14 cellular contexts compared by ENCODE assay signal in the genomic region with DNA sequence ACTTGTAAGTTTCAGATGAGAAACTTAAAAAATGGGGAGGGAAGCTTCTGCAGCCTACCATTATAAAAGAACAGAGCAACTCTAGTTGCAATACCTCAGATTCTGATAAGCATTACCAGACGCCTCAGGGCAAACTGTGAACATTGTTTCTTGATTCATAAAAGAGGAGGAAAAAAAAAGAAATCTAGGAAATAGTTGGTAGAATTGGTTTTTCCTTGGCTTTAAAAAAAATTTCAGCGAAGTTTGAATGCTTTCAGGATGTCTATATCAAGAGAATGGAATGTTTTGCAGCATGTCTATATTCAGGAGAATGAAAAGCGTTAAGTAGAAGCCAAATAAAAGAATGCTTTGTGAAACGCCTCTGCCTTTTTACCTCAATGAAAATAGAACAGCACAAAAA.
"Had no signal": no experiment of that assay in that cellular context is flagged by ENCODE, and none has a peak within 500 bp of the region (broad histone marks: within the 10 kb centered on the region; RNA-seq: fewer than 3 reads in every experiment).

No MANE protein-coding gene starts in this region.

- H3K9me3 Mint-ChIP-seq: activated T-cell treated with anti-CD3 and anti-CD28 coated beads, Interleukin-2, amount 50 U/mL, for 24 hours; neural crest cell; stimulated activated naive CD8-positive, alpha-beta T cell treated with anti-CD3 and anti-CD28 coated beads, Interleukin-15, Interleukin-2, amounts not matched to agents 100 ng/mL and 50 ng/mL, for 24 hours had no signal

- H3K4me1 ChIP-seq: uterus had no signal

- H3K36me3 ChIP-seq: uterus had no signal

- DNase-seq: activated effector memory CD4-positive, alpha-beta T cell treated with anti-CD3 and anti-CD28 coated beads, Interleukin-2, amount 50 U/mL, for 16 hours; activated T-cell treated with anti-CD3 and anti-CD28 coated beads, Interleukin-2, amount 50 U/mL, for 24 hours; anterior cingulate cortex; effector CD4-positive, alpha-beta T cell; left ventricle myocardium superior; mesendoderm; stimulated activated CD4-positive, alpha-beta T cell treated with anti-CD3 and anti-CD28 coated beads, Interleukin-4, amount 100 ng/mL, for 1 hour; T-helper 17 cell; uterus had no signal

- H3K27me3 Mint-ChIP-seq: activated naive CD8-positive, alpha-beta T cell had no signal

- H3K27me3 ChIP-seq: hepatocyte, uterus had no signal

- H3K27ac ChIP-seq: hepatocyte, uterus had no signal

- ATAC-seq: activated CD4-positive, CD25-positive, alpha-beta regulatory T cell treated with anti-CD3 and anti-CD28 coated beads, Interleukin-2, amount 50 U/mL, for 24 hours; left ventricle myocardium superior; T-helper 17 cell had no signal

- H3K4me3 Mint-ChIP-seq: activated naive CD8-positive, alpha-beta T cell; activated T-cell treated with anti-CD3 and anti-CD28 coated beads, Interleukin-2, amount 50 U/mL, for 24 hours; neural crest cell; stimulated activated naive CD8-positive, alpha-beta T cell treated with anti-CD3 and anti-CD28 coated beads, Interleukin-15, Interleukin-2, amounts not matched to agents 100 ng/mL and 50 ng/mL, for 24 hours; T-helper 17 cell had no signal

- H3K4me3 ChIP-seq: hepatocyte, uterus had no signal

- H3K4me1 Mint-ChIP-seq: T-helper 17 cell had no signal

- H3K9me3 ChIP-seq: uterus had no signal
